Comparison of ENCODE assay signal across 1 cellular context in genomic region chr1:93587354-93587753, GRCh38.
TF ChIP-seq lines count a peak whose summit lies in the region.

No MANE protein-coding gene starts in this region.

TF ChIP-seq in endothelial cell of umbilical vein, 7 proteins besides CTCF, POLR2A, EP300 and RAD21 (continued from another document):
- TF ChIP-seq JUN (IDR thresholded peaks at IDR 0.05; ENCODE audit: borderline replicate concordance, insufficient read depth, insufficient read length, low read depth) (no peak), GATA2 (IDR thresholded peaks at IDR 0.05; ENCODE audit: insufficient read depth, insufficient read length, low read depth, low read length) (no peak)
TF ChIP-seq in endothelial cell of umbilical vein: peak in this region for 0.
